Comparison of ENCODE assay signal across 8 cellular contexts in genomic region chrX:65595460-65595876, GRCh38.
DNase-seq lines count a peak whose midpoint lies in the region; ATAC-seq and TF ChIP-seq lines count a peak whose summit lies in the region.

No MANE protein-coding gene starts in this region.

- no peaks in the 10 kb centered on the region for H3K9me2 ChIP-seq in GM23248 (ENCODE audit: insufficient read depth)

- H3K27ac ChIP-seq in DND-41 (ENCODE audit: low read length) (peak overlapping the region; percentile 89), GM23248 (peak overlapping the region; percentile 93), neutrophil (peak overlapping the region; percentile 80)

- H3K79me2 ChIP-seq in DND-41 (ENCODE audit: insufficient read depth, low read length) = no peaks in the 10 kb centered on the region
- no peaks in the 10 kb centered on the region for H3K79me2 ChIP-seq in GM23248 (ENCODE audit: insufficient read depth)

- H3K4me2 ChIP-seq in DND-41 (ENCODE audit: insufficient read depth, low read length) = peak overlapping the region; percentile 44
- peak overlapping the region; percentile 58 for H3K4me2 ChIP-seq in GM23248 (ENCODE audit: unreplicated experiment)

- H3K4me1 ChIP-seq in DND-41 (ENCODE audit: insufficient read depth, low read length) (peaks cover 39% of the 10 kb centered on the region), GM23248 (ENCODE audit: insufficient read depth) (peaks cover 11% of the 10 kb centered on the region), neutrophil (ENCODE audit: control insufficient read depth in 1 of 2, insufficient read depth in 1 of 2, low read depth in 1 of 2, low read length in 1 of 2) (peaks cover 42 to 48% of the 10 kb centered on the region in 2 experiments)

- peak; percentile 92 for DNase-seq in DND-41
- peak; percentile 86 for DNase-seq in GM23248
- peak; percentile 74 to 78 for DNase-seq in SHP77 (lab: John Stamatoyannopoulos, UW)
- DNase-seq in activated effector memory CD4-positive, alpha-beta T cell treated with Interleukin-2 at 50 U/mL for 16 hours = peak; percentile 78
- peak; percentile 95 for DNase-seq in fibroblast of villous mesenchyme (ENCODE audit: low read depth)
- peak; percentile 85 for DNase-seq in stromal cell of bone marrow (ENCODE audit: low read depth)

- H3K36me3 ChIP-seq in DND-41 (ENCODE audit: insufficient read depth, low read length) (no peaks in the 10 kb centered on the region), GM23248 (ENCODE audit: low read depth) (no peaks in the 10 kb centered on the region), neutrophil (no peaks in the 10 kb centered on the region)

- peaks cover 12% of the 10 kb centered on the region; the same call in 1 of the 2 replicates for H3F3A ChIP-seq in GM23248 (ENCODE audit: insufficient read depth)

- in situ Hi-C loops in GM23248 (cut with MboI) = no loop called here

- no peaks in the 10 kb centered on the region for H3K9me3 ChIP-seq in DND-41 (ENCODE audit: insufficient read depth, low read length, severe bottlenecking)
- H3K9me3 ChIP-seq in GM23248 (ENCODE audit: low read depth) = no peaks in the 10 kb centered on the region
- H3K9me3 ChIP-seq in neutrophil = no peaks in the 10 kb centered on the region

- TF ChIP-seq CTCF in DND-41 (IDR thresholded peaks at IDR 0.05; ENCODE audit: borderline replicate concordance, extremely low read depth, low read length, poor library complexity, severe bottlenecking) (peak; percentile 98), LNCAP (IDR thresholded peaks at IDR 0.05) (peak; percentile 88), fibroblast of villous mesenchyme (IDR thresholded peaks at IDR 0.05; ENCODE audit: insufficient read depth, low read depth, low read length) (peak; percentile 99), neutrophil (IDR thresholded peaks at IDR 0.05) (peak; percentile 96)

- H2AFZ ChIP-seq in DND-41 (ENCODE audit: low read depth, low read length) = peak overlapping the region; percentile 55
- H2AFZ ChIP-seq in GM23248 = peak overlapping the region; percentile 70

- 0 to 2% methylated on average over 3 of the region's 3 CpGs for WGBS in GM23248 (ENCODE audit: low coverage in 1 of 2, low lambda C conversion rate in 2 of 2, missing lambda C conversion rate in 2 of 2), 2 experiments

- H3K9ac ChIP-seq in DND-41 (ENCODE audit: low read depth, low read length) = peak overlapping the region; percentile 47
- peak overlapping the region; percentile 72 for H3K9ac ChIP-seq in GM23248

- no peaks in the 10 kb centered on the region for H4K20me1 ChIP-seq in DND-41 (ENCODE audit: insufficient read depth, low read length)
- no peaks in the 10 kb centered on the region for H4K20me1 ChIP-seq in GM23248 (ENCODE audit: insufficient read depth)

- H3K27me3 ChIP-seq in DND-41 (ENCODE audit: insufficient read depth, low read length, poor library complexity) (no peaks in the 10 kb centered on the region), GM23248 (replicated peaks; ENCODE audit: insufficient read depth) (no peaks in the 10 kb centered on the region), neutrophil (no peaks in the 10 kb centered on the region)

- ATAC-seq in DND-41 (ENCODE audit: insufficient read depth, low read depth) = peak; percentile 81

- peak overlapping the region in 1 of 2 experiments; percentile 36; a peak in 2 of 4 replicates for H3K4me3 ChIP-seq in DND-41 (ENCODE audit: low read depth in 1 of 2, low read length in 2 of 2)
- peak overlapping the region; percentile 37 for H3K4me3 ChIP-seq in GM23248
- H3K4me3 ChIP-seq in fibroblast of villous mesenchyme (ENCODE audit: low read depth, low read length) = no peak overlapping the region
- peak overlapping the region; percentile 21 to 39 for H3K4me3 ChIP-seq in neutrophil (ENCODE audit: low read depth in 1 of 2, low read length in 1 of 2)
